19 cellular contexts compared by ENCODE assay signal in genomic region chr2:186044761-186045160, GRCh38.
DNase-seq lines count a peak whose midpoint lies in the region; TF ChIP-seq lines count a peak whose summit lies in the region.
"Had no signal": no experiment of that assay in that cellular context is flagged by ENCODE, and none has a peak within 500 bp of the region (broad histone marks: within the 10 kb centered on the region; RNA-seq: fewer than 3 reads in every experiment).

No MANE protein-coding gene starts in this region.

- peak; percentile 54 for DNase-seq in SK-N-DZ (ENCODE audit: low spot score)
- DNase-seq in SK-N-SH: peak; percentile 15
- DNase-seq in adipocyte (ENCODE audit: low read depth): peak; percentile 11
- peak; percentile 12 for DNase-seq in fibroblast of peridontal ligament (ENCODE audit: extremely low read depth)
- DNase-seq in ureter (ENCODE audit: low spot score): no peak
- no peak for DNase-seq in adrenal gland
- DNase-seq in GM10266 (ENCODE audit: extremely low spot score): no peak
- DNase-seq: AML-193; Caco-2; Calu3; CD4-positive, alpha-beta T cell; CD8-positive, alpha-beta T cell; DND-41; EL; GDM1 had no signal

- no peak overlapping the region for H3K4me3 ChIP-seq in SK-N-SH (ENCODE audit: low read depth in 2 of 2, low read length in 1 of 2)
- no peak overlapping the region for H3K4me3 ChIP-seq in adipocyte (ENCODE audit: low read length)
- no peak overlapping the region for H3K4me3 ChIP-seq in adrenal gland
- H3K4me3 ChIP-seq: A549; BLaER1 treated with 17β-estradiol and CSF1 and Interleukin-3, amounts not matched to agents 10 nM and 100 nM had no signal

- peak; percentile 16 to 96; a peak in 3 of 4 replicates for TF ChIP-seq EP300 in SK-N-SH (IDR thresholded peaks at IDR 0.05; ENCODE audit: borderline replicate concordance in 1 of 2, low read depth in 1 of 2, low read length in 1 of 2)

- H3K9me2 ChIP-seq in SK-N-SH: no peaks in the 10 kb centered on the region; the same call in 1 of the 2 replicates

- no peak for TF ChIP-seq POLR2A in adrenal gland (IDR thresholded peaks at IDR 0.05)

- H2AFZ ChIP-seq in SK-N-SH (ENCODE audit: low read depth): no peak overlapping the region

- POLR2A ChIA-PET in SK-N-SH (lab: Yijun Ruan, JAX): no interaction called here

- intact Hi-C loops in adrenal gland (cut with DNase I): no loop called here

- no peaks in the 10 kb centered on the region for H3K79me2 ChIP-seq in SK-N-SH (ENCODE audit: insufficient read depth)

- TF ChIP-seq CTCF in SK-N-SH (IDR thresholded peaks at IDR 0.05): no peak
- no peak for TF ChIP-seq CTCF in adrenal gland (IDR thresholded peaks at IDR 0.05)
- no peak for TF ChIP-seq CTCF in GM10266 (IDR thresholded peaks at IDR 0.05; ENCODE audit: control insufficient read depth, insufficient read depth, low read depth, missing control alignments)

- H3K9ac ChIP-seq in SK-N-SH (no peak overlapping the region), adipocyte (ENCODE audit: low read length) (no peak overlapping the region)
- H3K9ac ChIP-seq: BLaER1 treated with 17β-estradiol and CSF1 and Interleukin-3, amounts not matched to agents 10 nM and 100 nM had no signal

- H3F3A ChIP-seq in SK-N-SH (replicated peaks; ENCODE audit: insufficient read depth): peaks cover under 1% of the 10 kb centered on the region

- H3K27ac ChIP-seq in SK-N-SH (ENCODE audit: low read depth in 2 of 2, low read length in 1 of 2): peak overlapping the region in 1 of 2 experiments; percentile 68; a peak in 1 of 4 replicates
- H3K27ac ChIP-seq in adrenal gland: no peak overlapping the region
- H3K27ac ChIP-seq: 22Rv1; A549; BLaER1 treated with 17β-estradiol and CSF1 and Interleukin-3, amounts not matched to agents 10 nM and 100 nM; C4-2B had no signal

- H3K9me3 ChIP-seq in SK-N-SH (no peaks in the 10 kb centered on the region), adipocyte (ENCODE audit: control insufficient read depth, low read length) (no peaks in the 10 kb centered on the region), adrenal gland (replicated peaks in 1 of 3) (no peaks in the 10 kb centered on the region)
- H3K9me3 ChIP-seq: A549, Caco-2 had no signal

- no peak overlapping the region for H3K4me2 ChIP-seq in SK-N-SH
- H3K4me2 ChIP-seq: A549; BLaER1 treated with 17β-estradiol and CSF1 and Interleukin-3, amounts not matched to agents 10 nM and 100 nM had no signal

- CTCF ChIA-PET in SK-N-SH (lab: Yijun Ruan, JAX): interaction anchor here (0.6 to 2.1 kb wide), 3 partner anchors 11 to 12 kb away, joined by 3 to 6 read pairs (median 3); no protein-coding TSS in a partner anchor

- H4K20me1 ChIP-seq in SK-N-SH (ENCODE audit: insufficient read depth): no peaks in the 10 kb centered on the region
- H4K20me1 ChIP-seq: BLaER1 treated with 17β-estradiol and CSF1 and Interleukin-3, amounts not matched to agents 10 nM and 100 nM had no signal

- no peaks in the 10 kb centered on the region for H3K36me3 ChIP-seq in SK-N-SH (replicated peaks in 1 of 2; ENCODE audit: control insufficient read depth in 1 of 2, insufficient read depth in 2 of 2, low read length in 1 of 2)
- H3K36me3 ChIP-seq in adipocyte (ENCODE audit: control insufficient read depth, insufficient read depth, low read length, severe bottlenecking): no peaks in the 10 kb centered on the region
- H3K36me3 ChIP-seq in adrenal gland (replicated peaks in 1 of 2): no peaks in the 10 kb centered on the region
- H3K36me3 ChIP-seq: BLaER1 treated with 17β-estradiol and CSF1 and Interleukin-3, amounts not matched to agents 10 nM and 100 nM had no signal

- peaks cover 0 to 9% of the 10 kb centered on the region in 2 experiments; a peak in 1 of 4 replicates for H3K4me1 ChIP-seq in SK-N-SH (ENCODE audit: control insufficient read depth in 1 of 2, insufficient read depth in 2 of 2, low read depth in 1 of 2, low read length in 1 of 2)
- H3K4me1 ChIP-seq in adipocyte (ENCODE audit: control insufficient read depth, insufficient read depth, low read length): no peaks in the 10 kb centered on the region
- no peaks in the 10 kb centered on the region for H3K4me1 ChIP-seq in adrenal gland (replicated peaks in 1 of 2)
- H3K4me1 ChIP-seq: A549, Caco-2 had no signal

- TF ChIP-seq RAD21 in SK-N-SH (IDR thresholded peaks at IDR 0.05; ENCODE audit: low read length): 0 out of 2 replicates have a peak, but pooled peaks have one; percentile 6

- H3K27me3 ChIP-seq in SK-N-SH (ENCODE audit: insufficient read depth) (no peaks in the 10 kb centered on the region), adipocyte (replicated peaks; ENCODE audit: control insufficient read depth, insufficient read depth, low read length) (no peaks in the 10 kb centered on the region), adrenal gland (no peaks in the 10 kb centered on the region)
- H3K27me3 ChIP-seq: BLaER1 treated with 17β-estradiol and CSF1 and Interleukin-3, amounts not matched to agents 10 nM and 100 nM had no signal

- WGBS in SK-N-SH (ENCODE audit: low lambda C conversion rate): 19% methylated on average over 2 of the region's 2 CpGs
- 80 to 86% (median 86%) methylated on average over 2 of the region's 2 CpGs for WGBS in adrenal gland, 4 donors

TF ChIP-seq in SK-N-SH, 30 proteins besides CTCF, POLR2A, EP300 and RAD21 (continues in another document):
- TF ChIP-seq JUND (IDR thresholded peaks at IDR 0.05) (0 out of 2 replicates have a peak, but pooled peaks have one; percentile 8), USF1 (IDR thresholded peaks at IDR 0.05; ENCODE audit: borderline replicate concordance, low read depth) (no peak), POLR2AphosphoS5 (IDR thresholded peaks at IDR 0.05; ENCODE audit: low read depth, low read length) (peak; percentile 42; the same call in 1 of the 2 replicates), SIN3A (IDR thresholded peaks at IDR 0.05; ENCODE audit: borderline replicate concordance, low read depth, low read length) (no peak), RCOR1 (IDR thresholded peaks at IDR 0.05; ENCODE audit: low read length) (peak; percentile 85; the same call in 1 of the 2 replicates), IRF3 (IDR thresholded peaks at IDR 0.05; ENCODE audit: low read depth, low read length) (no peak), YY1 (IDR thresholded peaks at IDR 0.05; ENCODE audit: low read depth) (no peak), MAX (IDR thresholded peaks at IDR 0.05; ENCODE audit: low read depth) (no peak), TCF12 (IDR thresholded peaks at IDR 0.05) (peak; percentile 82), TEAD4 (IDR thresholded peaks at IDR 0.05; ENCODE audit: borderline replicate concordance, insufficient read depth) (0 out of 2 replicates have a peak, but pooled peaks have one; percentile 36), EZH2phosphoT487 (IDR thresholded peaks at IDR 0.05; ENCODE audit: borderline replicate concordance, low read depth) (no peak), GABPA (IDR thresholded peaks at IDR 0.05; ENCODE audit: low read depth) (no peak), MEF2A (IDR thresholded peaks at IDR 0.05; ENCODE audit: borderline replicate concordance, low read depth) (no peak), TAF1 (IDR thresholded peaks at IDR 0.05; ENCODE audit: borderline replicate concordance, low read depth, low read length) (no peak), MXI1 (IDR thresholded peaks at IDR 0.05; ENCODE audit: low read depth, low read length) (peak; percentile 26; the same call in 1 of the 2 replicates), REST (IDR thresholded peaks at IDR 0.05; ENCODE audit: low read depth, low read length) (no peak)

Comparison
In these comparisons a context has a peak if more than half of its experiments do, and no peak if none do; other contexts are left out.
1. DNase-seq: peak in SK-N-DZ (single experiment), SK-N-SH (single experiment), adipocyte (single experiment) and fibroblast of peridontal ligament (single experiment); none in ureter (single experiment), adrenal gland (0 of 7) and GM10266 (single experiment).